Comparison of ENCODE assay signal across 9 cellular contexts in genomic region chr7:98051118-98051744, GRCh38. TPM values are rescaled to one million over a fixed set of nuclear protein-coding genes. Genes with fewer than 3 reads are reported as not detected.
DNase-seq lines count a peak whose midpoint lies in the region; ATAC-seq, FAIRE-seq and TF ChIP-seq lines count a peak whose summit lies in the region.
"Had no signal": no experiment of that assay in that cellular context is flagged by ENCODE, and none has a peak within 500 bp of the region (broad histone marks: within the 10 kb centered on the region; RNA-seq: fewer than 3 reads in every experiment).

No MANE protein-coding gene starts in this region.

- H2BK20ac ChIP-seq in H9 (ENCODE audit: low read depth, low read length, poor library complexity, severe bottlenecking), result no peak overlapping the region

- H3T11ph ChIP-seq in H9 (ENCODE audit: low read length), result no peak overlapping the region

- peaks cover 3 to 11% of the 10 kb centered on the region in 2 experiments; a peak in 2 of 4 replicates for H3K4me1 Mint-ChIP-seq in H9
- H3K4me1 Mint-ChIP-seq in activated naive CD8-positive, alpha-beta T cell treated with anti-CD3 and anti-CD28 coated beads, Interleukin-2, amount 50 U/mL, for 24 hours, result peaks cover 7% of the 10 kb centered on the region

- peaks cover 3% of the 10 kb centered on the region; the same call in 1 of the 2 replicates for H3K4me1 ChIP-seq in H9 (ENCODE audit: insufficient read depth, low read length)

- H4K91ac ChIP-seq in H9 (ENCODE audit: insufficient read length, low read depth, low read length), result no peak overlapping the region

- no peak overlapping the region for H2BK5ac ChIP-seq in H9 (ENCODE audit: insufficient read length, low read length)

- H2AFZ ChIP-seq in H9 (ENCODE audit: low read length) (no peak overlapping the region), SU-DHL-6 (ENCODE audit: low read depth, low read length, severe bottlenecking) (peak overlapping the region; percentile 78)

- no peak overlapping the region for H3K4me3 Mint-ChIP-seq in H9
- H3K4me3 Mint-ChIP-seq in activated naive CD8-positive, alpha-beta T cell treated with anti-CD3 and anti-CD28 coated beads, Interleukin-2, amount 50 U/mL, for 24 hours, result no peak overlapping the region

- FAIRE-seq in HTR-8/SVneo (lab: Jason Lieb, UNC), result no peak

- DNase-seq in H9 (peak; percentile 96), KBM-7 (no peak), HTR-8/SVneo (ENCODE audit: insufficient read length, low spot score) (no peak)
- peak; percentile 72 for DNase-seq in activated naive CD8-positive, alpha-beta T cell treated with anti-CD3 and anti-CD28 coated beads, Interleukin-2, amount 50 U/mL, for 24 hours
- peak; percentile 3 to 38 for DNase-seq in stimulated activated CD4-positive, alpha-beta T cell treated with anti-CD3 and anti-CD28 coated beads, Interleukin-15, amount 100 ng/mL, for 1 hour (ENCODE audit: low read depth in 1 of 2, low spot score in 1 of 2)

- H3K18ac ChIP-seq in H9 (ENCODE audit: insufficient read length, low read depth, low read length), result no peak overlapping the region

- no peak overlapping the region for H2BK120ac ChIP-seq in H9 (ENCODE audit: low read depth, low read length, poor library complexity, severe bottlenecking)

- H3K4me2 ChIP-seq in H9 (ENCODE audit: insufficient read depth, insufficient read length, low read length), result peak overlapping the region; percentile 31
- H3K4me2 ChIP-seq in SU-DHL-6 (ENCODE audit: low read depth, low read length, poor library complexity, severe bottlenecking), result peak overlapping the region; percentile 30

- H3K27ac ChIP-seq in H9 (ENCODE audit: insufficient read length, low read depth, low read length) (no peak overlapping the region), SU-DHL-6 (ENCODE audit: low read depth, low read length) (no peak overlapping the region)
- H3K27ac ChIP-seq: HL-60 had no signal

- no peaks in the 10 kb centered on the region for H3K36me3 ChIP-seq in SU-DHL-6 (ENCODE audit: low read length)

- no peaks in the 10 kb centered on the region for H3F3A ChIP-seq in SU-DHL-6 (ENCODE audit: insufficient read depth)

- ATAC-seq in activated naive CD8-positive, alpha-beta T cell treated with anti-CD3 and anti-CD28 coated beads, Interleukin-2, amount 50 U/mL, for 24 hours, result peak; percentile 52
- ATAC-seq in HG03045 (IDR thresholded peaks at IDR 0.05; ENCODE audit: unreplicated experiment) (no peak), GM21447 (IDR thresholded peaks at IDR 0.05; ENCODE audit: unreplicated experiment) (no peak)

- H4K5ac ChIP-seq in H9 (ENCODE audit: insufficient read length, low read depth, low read length), result no peak overlapping the region

- no peak overlapping the region for H3K23ac ChIP-seq in H9 (ENCODE audit: insufficient read length, low read depth, low read length)

- no peaks in the 10 kb centered on the region for H3K36me3 Mint-ChIP-seq in H9 (ENCODE audit: insufficient read depth in 1 of 3, low read depth in 3 of 3)
- H3K36me3 Mint-ChIP-seq in activated naive CD8-positive, alpha-beta T cell treated with anti-CD3 and anti-CD28 coated beads, Interleukin-2, amount 50 U/mL, for 24 hours (ENCODE audit: low read depth), result no peaks in the 10 kb centered on the region

- H3K79me2 ChIP-seq in H9 (ENCODE audit: insufficient read depth, low read length), result no peaks in the 10 kb centered on the region
- no peaks in the 10 kb centered on the region for H3K79me2 ChIP-seq in SU-DHL-6 (ENCODE audit: insufficient read depth, low read length)

- in situ Hi-C loops in KBM-7 (cut with MboI; ENCODE audit: low pct_unique_long_range_greater_than_20kb, low sequenced_read_pairs), result no loop called here

- TF ChIP-seq CTCF in H9 (conservative IDR thresholded peaks at IDR 0.05) (peak; percentile 24; the same call in 1 of the 3 replicates), SU-DHL-6 (IDR thresholded peaks at IDR 0.05; ENCODE audit: insufficient read depth, low read length, poor library complexity, severe bottlenecking) (no peak)

- no peak overlapping the region for H3K14ac ChIP-seq in H9 (ENCODE audit: insufficient read depth, low read length)

- H3K9ac ChIP-seq in H9 (ENCODE audit: extremely low read depth, insufficient read length, low read length) (no peak overlapping the region), SU-DHL-6 (ENCODE audit: low read length) (no peak overlapping the region)

- no peaks in the 10 kb centered on the region for H3K9me3 ChIP-seq in H9 (ENCODE audit: control insufficient read depth, low read depth, low read length)
- no peaks in the 10 kb centered on the region for H3K9me3 ChIP-seq in SU-DHL-6 (ENCODE audit: insufficient read depth, low read length)

- H2BK12ac ChIP-seq in H9 (ENCODE audit: insufficient read length, low read depth, low read length), result no peak overlapping the region

- no peaks in the 10 kb centered on the region for H3K9me2 ChIP-seq in SU-DHL-6 (replicated peaks; ENCODE audit: insufficient read depth, low read length)

- no peaks in the 10 kb centered on the region for H3K9me3 Mint-ChIP-seq in H9
- no peaks in the 10 kb centered on the region for H3K9me3 Mint-ChIP-seq in activated naive CD8-positive, alpha-beta T cell treated with anti-CD3 and anti-CD28 coated beads, Interleukin-2, amount 50 U/mL, for 24 hours

- no peak overlapping the region for H3K4me3 ChIP-seq in SU-DHL-6 (ENCODE audit: insufficient read depth, low read length, poor library complexity, severe bottlenecking)

- H3K27me3 Mint-ChIP-seq in H9 (ENCODE audit: low read depth), result peaks cover 9% of the 10 kb centered on the region
- peaks cover 2% of the 10 kb centered on the region for H3K27me3 Mint-ChIP-seq in activated naive CD8-positive, alpha-beta T cell treated with anti-CD3 and anti-CD28 coated beads, Interleukin-2, amount 50 U/mL, for 24 hours

- H3K4ac ChIP-seq in H9 (ENCODE audit: low read depth, low read length), result no peak overlapping the region

- H3K27me3 ChIP-seq in H9 (ENCODE audit: insufficient read depth, low read length) (no peaks in the 10 kb centered on the region), SU-DHL-6 (ENCODE audit: low read length) (no peaks in the 10 kb centered on the region)

- H3K23me2 ChIP-seq in H9 (ENCODE audit: insufficient read length, low read depth, low read length, poor library complexity, severe bottlenecking), result no peaks in the 10 kb centered on the region

- WGBS in H9 (ENCODE audit: extremely low coverage, insufficient read length, low lambda C conversion rate), result no CpG with 5 or more reads among the region's 24 CpGs

- H2AK5ac ChIP-seq in H9 (ENCODE audit: insufficient read length, low read length), result no peak overlapping the region

- no peak overlapping the region for H2BK15ac ChIP-seq in H9 (ENCODE audit: low read depth, low read length)

- H4K20me1 ChIP-seq in H9 (ENCODE audit: control insufficient read depth, insufficient read depth, insufficient read length) (no peaks in the 10 kb centered on the region), SU-DHL-6 (ENCODE audit: low read depth, low read length) (no peaks in the 10 kb centered on the region)

- H3K56ac ChIP-seq in H9 (ENCODE audit: insufficient read length, low read depth, low read length), result no peak overlapping the region

- no peak overlapping the region for H3K27ac Mint-ChIP-seq in H9
- no peak overlapping the region for H3K27ac Mint-ChIP-seq in activated naive CD8-positive, alpha-beta T cell treated with anti-CD3 and anti-CD28 coated beads, Interleukin-2, amount 50 U/mL, for 24 hours

- H3K79me1 ChIP-seq in H9 (ENCODE audit: insufficient read depth, low read depth, low read length, poor library complexity, severe bottlenecking), result no peaks in the 10 kb centered on the region

- H4K8ac ChIP-seq in H9 (replicated peaks; ENCODE audit: insufficient read length, low read depth, low read length), result no peak overlapping the region

RNA-seq across cellular contexts. Expression of gene LMTK2, which starts 55.4 kb away (rescaled TPM):
- 22.3 and 24.9 TPM in 2 replicates for total RNA-seq in H9 (2021)

Comparison
In these comparisons a context has a peak if more than half of its experiments do, and no peak if none do; other contexts are left out.
1. DNase-seq: peak in H9 (single experiment), activated naive CD8-positive, alpha-beta T cell treated with anti-CD3 and anti-CD28 coated beads, Interleukin-2, amount 50 U/mL, for 24 hours (single experiment) and stimulated activated CD4-positive, alpha-beta T cell treated with anti-CD3 and anti-CD28 coated beads, Interleukin-15, amount 100 ng/mL, for 1 hour (2 of 2); none in KBM-7 (single experiment) and HTR-8/SVneo (single experiment).